10 cellular contexts compared by ENCODE assay signal in the genomic region with DNA sequence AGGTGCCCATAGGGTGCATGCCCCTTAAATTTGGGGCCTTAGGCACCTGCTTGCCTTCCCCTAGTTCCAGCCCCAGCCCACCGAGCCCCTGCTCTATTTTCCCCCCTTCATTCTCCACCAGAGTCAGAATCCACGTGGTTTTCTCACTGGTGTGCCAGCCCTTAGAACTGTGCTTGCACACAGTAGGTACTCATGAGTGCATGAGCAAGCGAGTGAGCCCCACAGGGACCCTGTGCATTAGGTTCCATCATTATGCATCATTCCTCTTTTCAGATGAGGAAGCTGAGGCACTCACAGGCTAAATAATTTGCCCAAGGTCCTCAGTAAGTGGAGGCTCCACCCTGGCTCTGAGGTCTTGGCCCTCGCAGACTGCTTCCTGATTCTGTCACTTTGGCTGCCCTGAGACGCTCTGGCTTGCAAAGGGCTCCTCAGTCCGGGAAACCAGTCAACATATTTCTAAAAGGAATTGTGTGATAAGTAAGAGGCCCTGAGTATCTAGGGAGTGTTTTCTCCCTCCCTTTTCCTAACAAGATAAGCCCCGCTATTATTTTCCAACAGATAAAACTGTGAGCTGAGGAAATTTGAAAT.
DNase-seq lines count a peak whose midpoint lies in the region; TF ChIP-seq lines count a peak whose summit lies in the region.
"Had no signal": no experiment of that assay in that cellular context is flagged by ENCODE, and none has a peak within 500 bp of the region (broad histone marks: within the 10 kb centered on the region; RNA-seq: fewer than 3 reads in every experiment).

No MANE protein-coding gene starts in this region.

- DNase-seq in CD1c-positive myeloid dendritic cell (ENCODE audit: extremely low spot score) (peak; percentile 88), RWPE1 (ENCODE audit: low spot score) (no peak), esophagus squamous epithelium (lab: John Stamatoyannopoulos, UW) (no peak), osteoblast (ENCODE audit: insufficient read length, low spot score, missing footprints) (peak; percentile 74), DMS153 treated with DMSO at 0.1 percent for 48 hours (lab: John Stamatoyannopoulos, UW; ENCODE audit: unreplicated experiment) (no peak), cerebellar nuclear complex (lab: John Stamatoyannopoulos, UW) (no peak), GM10248 (ENCODE audit: extremely low spot score) (no peak), endodermal cell (no peak)
- DNase-seq: effector CD4-positive, alpha-beta T cell had no signal

- no peak overlapping the region for H3K4me3 Mint-ChIP-seq in endodermal cell

- H3K9me3 ChIP-seq in esophagus squamous epithelium (peaks cover 0 to 13% (median 0%) of the 10 kb centered on the region in 3 donors), osteoblast (ENCODE audit: low read depth, low read length) (peaks cover 8% of the 10 kb centered on the region), endodermal cell (ENCODE audit: control insufficient read depth, low read length) (no peaks in the 10 kb centered on the region)

- H3K36me3 ChIP-seq in esophagus squamous epithelium = no peaks in the 10 kb centered on the region
- no peaks in the 10 kb centered on the region for H3K36me3 ChIP-seq in osteoblast (ENCODE audit: insufficient read depth, low read length)
- H3K36me3 ChIP-seq in endodermal cell (ENCODE audit: control insufficient read depth, insufficient read depth, low read length) = no peaks in the 10 kb centered on the region

- no peak overlapping the region for H2AFZ ChIP-seq in osteoblast (ENCODE audit: low read length)

- H3K4me3 ChIP-seq in esophagus squamous epithelium (no peak overlapping the region), osteoblast (ENCODE audit: insufficient read depth, low read length) (no peak overlapping the region), endodermal cell (ENCODE audit: low read length) (no peak overlapping the region)
- H3K4me3 ChIP-seq: SK-N-MC had no signal

- H3K36me3 Mint-ChIP-seq in endodermal cell (ENCODE audit: low read depth) = no peaks in the 10 kb centered on the region

- peak overlapping the region; percentile 75 for H3K27ac ChIP-seq in RWPE1
- H3K27ac ChIP-seq in esophagus squamous epithelium = peak overlapping the region; percentile 87 to 96 (median 91)
- H3K27ac ChIP-seq in osteoblast (ENCODE audit: low read depth, low read length) = peak overlapping the region; percentile 95
- H3K27ac ChIP-seq in endodermal cell (ENCODE audit: low read depth, low read length) = no peak overlapping the region
- H3K27ac ChIP-seq: SK-N-MC had no signal

- H3K79me2 ChIP-seq in osteoblast (ENCODE audit: insufficient read depth, low read length) = no peaks in the 10 kb centered on the region

- no peak overlapping the region for H3K27ac Mint-ChIP-seq in endodermal cell

- no peaks in the 10 kb centered on the region for H4K20me1 ChIP-seq in osteoblast (ENCODE audit: insufficient read depth, low read length)

- peak overlapping the region; percentile 87 for H3K4me2 ChIP-seq in osteoblast (ENCODE audit: insufficient read depth, low read length)

- H3K4me1 ChIP-seq in esophagus squamous epithelium = peaks cover 34 to 74% (median 41%) of the 10 kb centered on the region in 3 donors
- peaks cover 39% of the 10 kb centered on the region for H3K4me1 ChIP-seq in osteoblast (ENCODE audit: insufficient read depth, low read length)
- H3K4me1 ChIP-seq in endodermal cell (ENCODE audit: control insufficient read depth, insufficient read depth, low read length) = no peaks in the 10 kb centered on the region

- no peak for TF ChIP-seq CTCF in RWPE1 (conservative IDR thresholded peaks at IDR 0.05; ENCODE audit: low read depth)
- no peak for TF ChIP-seq CTCF in esophagus squamous epithelium (IDR thresholded peaks at IDR 0.05)
- TF ChIP-seq CTCF in osteoblast (IDR thresholded peaks at IDR 0.05; ENCODE audit: extremely low read depth, low read depth, low read length) = no peak
- TF ChIP-seq CTCF in GM10248 (IDR thresholded peaks at IDR 0.05; ENCODE audit: control extremely low read depth, extremely low read depth, low read depth, missing control alignments) = no peak
- no peak for TF ChIP-seq CTCF in endodermal cell (conservative IDR thresholded peaks at IDR 0.05)

- 31 to 43% methylated on average over 7 of the region's 7 CpGs for WGBS in esophagus squamous epithelium, 2 donors
- WGBS in endodermal cell (ENCODE audit: insufficient coverage in 1 of 2, insufficient read length in 1 of 2), 2 experiments = 90 to 92% methylated on average over 2 to 7 of the region's 7 CpGs

- no peak for TF ChIP-seq POLR2A in esophagus squamous epithelium (IDR thresholded peaks at IDR 0.05)

- H3K4me1 Mint-ChIP-seq in endodermal cell = no peaks in the 10 kb centered on the region

- CTCF ChIA-PET in RWPE1 (lab: Yijun Ruan, JAX) (no interaction called here), GM10248 (lab: Yijun Ruan, JAX) (interaction anchor here (0.9 to 2.0 kb wide), 4 partner anchors 9 to 409 kb away, joined by 3 to 5 read pairs (median 4); a partner anchor contains a TSS)

- intact Hi-C loops in esophagus squamous epithelium (cut with DNase I) = no loop called here

- H3K27me3 Mint-ChIP-seq in endodermal cell (ENCODE audit: insufficient read depth) = no peaks in the 10 kb centered on the region

- H3K9me3 Mint-ChIP-seq in endodermal cell = no peaks in the 10 kb centered on the region

- POLR2A ChIA-PET in RWPE1 (lab: Yijun Ruan, JAX; ENCODE audit: low non-redundant PET) (no interaction called here), GM10248 (lab: Yijun Ruan, JAX) (no interaction called here)

- H3K9ac ChIP-seq in endodermal cell (ENCODE audit: extremely low read depth, low read length, poor library complexity, severe bottlenecking) = no peak overlapping the region

- H3K27me3 ChIP-seq in esophagus squamous epithelium = no peaks in the 10 kb centered on the region
- no peaks in the 10 kb centered on the region for H3K27me3 ChIP-seq in osteoblast (ENCODE audit: insufficient read depth, low read length)
- H3K27me3 ChIP-seq in endodermal cell (ENCODE audit: control insufficient read depth, insufficient read depth, low read length, poor library complexity, severe bottlenecking) = no peaks in the 10 kb centered on the region

Comparison
In these comparisons a context has a peak if more than half of its experiments do, and no peak if none do; other contexts are left out.
1. DNase-seq: peak in CD1c-positive myeloid dendritic cell (single experiment) and osteoblast (single experiment); none in RWPE1 (single experiment), esophagus squamous epithelium (single experiment), DMS153 treated with DMSO at 0.1 percent for 48 hours (single experiment), cerebellar nuclear complex (0 of 2), GM10248 (single experiment) and endodermal cell (single experiment).